Comparison of ENCODE assay signal across 11 cellular contexts in the genomic region with DNA sequence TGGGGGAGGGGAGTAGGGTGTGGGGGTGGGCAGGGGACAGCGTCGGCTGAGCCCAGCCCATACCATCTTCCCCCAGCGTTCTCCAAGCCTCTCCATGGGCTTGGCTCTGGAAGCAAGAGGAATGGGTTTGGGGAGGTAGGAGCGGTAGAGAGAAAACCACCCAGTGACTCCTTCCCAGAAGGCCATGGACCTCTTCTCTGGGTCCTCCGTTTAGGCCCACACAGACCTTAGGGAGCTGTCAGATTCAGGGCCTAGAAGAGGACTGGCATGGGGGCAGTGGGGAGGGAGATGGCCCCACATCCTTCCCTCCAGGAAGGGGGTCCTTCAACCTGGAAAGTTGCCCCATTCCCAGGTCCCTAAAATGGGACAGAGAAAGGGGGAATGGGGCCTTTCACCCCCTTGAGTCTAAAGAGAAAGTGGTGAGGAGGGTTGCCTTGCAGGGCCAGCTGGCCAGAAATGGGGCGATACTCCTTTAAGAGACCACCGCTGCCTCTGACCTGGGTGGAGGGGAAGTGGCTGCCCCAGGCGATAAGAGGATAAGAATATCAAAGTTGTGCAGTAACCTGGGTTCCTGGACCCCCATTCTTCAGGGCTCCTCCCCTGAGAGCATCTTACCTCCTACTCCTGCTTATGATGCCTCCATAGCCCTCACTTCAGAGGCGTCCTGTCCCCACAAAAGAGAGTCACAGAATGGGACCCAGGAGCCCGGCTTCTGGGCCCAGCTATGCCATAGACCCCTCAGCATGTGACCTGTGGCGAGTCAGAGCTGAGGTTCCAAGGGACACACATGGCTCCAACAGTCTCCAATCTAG. TPM values are rescaled to one million over a fixed set of nuclear protein-coding genes. Genes with fewer than 3 reads are reported as not detected.
DNase-seq lines count a peak whose midpoint lies in the region; ATAC-seq, FAIRE-seq and TF ChIP-seq lines count a peak whose summit lies in the region.
"Had no signal": no experiment of that assay in that cellular context is flagged by ENCODE, and none has a peak within 500 bp of the region (broad histone marks: within the 10 kb centered on the region; RNA-seq: fewer than 3 reads in every experiment).

No MANE protein-coding gene starts in this region.

- peaks cover 90% of the 10 kb centered on the region for H3K79me2 ChIP-seq in GM12878 (ENCODE audit: control insufficient read depth, insufficient read depth, low read length)

- RAD21 ChIA-PET in GM12878 (lab: Charles Lee; ENCODE audit: unreplicated experiment) = interaction anchor here (1.0 to 18.1 kb wide), 6 partner anchors 9 to 380 kb away, joined by 3 to 323 read pairs (median 6); a partner anchor contains a TSS

- CTCF ChIA-PET in GM12878 (lab: Yijun Ruan, JAX) = interaction anchor here (0.6 to 3.2 kb wide), 5 partner anchors 11 to 84 kb away, joined by 3 to 28 read pairs (median 10); a partner anchor contains a TSS

- TF ChIP-seq CTCF in GM12865 (IDR thresholded peaks at IDR 0.05; ENCODE audit: insufficient read depth, low read depth, low read length, missing control alignments) (no peak), GM12878 (IDR thresholded peaks at IDR 0.05 in 2 of 3, conservative IDR thresholded peaks at IDR 0.05 in 1 of 3; ENCODE audit: control insufficient read depth in 2 of 3, extremely low read depth in 1 of 3, insufficient read depth in 1 of 3, low read depth in 3 of 3, low read length in 3 of 3) (no peak)

- in situ Hi-C loops in GM12878 (cut with MboI) = loop anchor here (10.0 kb wide), 1 partner anchor 1501 kb away; no protein-coding TSS in a partner anchor

- no peak for TF ChIP-seq RAD21 in GM12878 (IDR thresholded peaks at IDR 0.05; ENCODE audit: insufficient read depth, low read depth, low read length)

- H3K9me3 ChIP-seq in GM12878 (replicated peaks; ENCODE audit: control insufficient read depth, insufficient read depth, low read length) = no peaks in the 10 kb centered on the region; the same call in 2 of the 3 replicates
- H3K9me3 ChIP-seq: heart left ventricle had no signal

- TF ChIP-seq POLR2A in GM12878 (IDR thresholded peaks at IDR 0.05; ENCODE audit: low read depth, low read length) = no peak

- intact Hi-C loops in GM12878 (cut with micrococcal nuclease; ENCODE audit: unreplicated experiment) = no loop called here

- FAIRE-seq in GM12878 (lab: Jason Lieb, UNC) = no peak
- FAIRE-seq: G401.6 had no signal

- TF ChIP-seq EP300 in GM12878 (IDR thresholded peaks at IDR 0.05; ENCODE audit: borderline replicate concordance in 1 of 2, control insufficient read depth in 1 of 2, low read depth in 2 of 2, low read length in 2 of 2) = no peak

- no TSS peak for BruUV-seq in GM12878 (replicated peaks; lab: Mats Ljungman, UMichigan)

- POLR2A ChIA-PET in GM12878 (lab: Charles Lee) = interaction anchor here (0.6 to 18.5 kb wide), 6 partner anchors 10 to 83 kb away, joined by 3 to 373 read pairs (median 6); a partner anchor contains a TSS

- H3K27ac ChIP-seq in GM12878 (ENCODE audit: control insufficient read depth, insufficient read depth) (peak overlapping the region; percentile 100), rectal smooth muscle tissue (ENCODE audit: low read depth, low read length) (no peak overlapping the region)

- H4K20me1 ChIP-seq in GM12878 (ENCODE audit: control insufficient read depth, insufficient read depth) = no peaks in the 10 kb centered on the region; the same call in 1 of the 2 replicates

- peak overlapping the region; percentile 99 for H3K4me2 ChIP-seq in GM12878 (ENCODE audit: control insufficient read depth, insufficient read depth)

- no peaks in the 10 kb centered on the region for H3K27me3 ChIP-seq in GM12878 (replicated peaks in 1 of 2; ENCODE audit: control insufficient read depth in 2 of 2, insufficient read depth in 2 of 2, low read length in 1 of 2)
- no peaks in the 10 kb centered on the region for H3K27me3 ChIP-seq in rectal smooth muscle tissue (ENCODE audit: control insufficient read depth, insufficient read depth, low read length)

- H3K4me3 ChIP-seq in GM12865 (ENCODE audit: low read depth, low read length) (peak overlapping the region; percentile 94), GM12878 (peak overlapping the region; percentile 83), rectal smooth muscle tissue (ENCODE audit: low read length) (peak overlapping the region; percentile 31)

- ATAC-seq in GM12878 = no peak
- ATAC-seq: heart left ventricle had no signal

- H2AFZ ChIP-seq in GM12878 (ENCODE audit: control insufficient read depth, low read depth, low read length) = no peak overlapping the region

- SMC1A ChIA-PET in GM12878 (lab: Charles Lee; ENCODE audit: uncharacterized antibody, unreplicated experiment) = interaction anchor here (1.2 to 8.6 kb wide), 4 partner anchors 10 to 82 kb away, joined by 6 to 143 read pairs (median 8); a partner anchor contains a TSS

- H3K4me1 ChIP-seq in GM12878 (ENCODE audit: control insufficient read depth, insufficient read depth, low read length) (peaks cover 42% of the 10 kb centered on the region), rectal smooth muscle tissue (ENCODE audit: control insufficient read depth, insufficient read depth, low read length) (peaks cover 13% of the 10 kb centered on the region)

- H3K36me3 ChIP-seq in GM12878 (ENCODE audit: control insufficient read depth in 2 of 2, insufficient read depth in 2 of 2, low read length in 1 of 2) (peaks cover 6 to 14% of the 10 kb centered on the region in 2 experiments), rectal smooth muscle tissue (ENCODE audit: control insufficient read depth, insufficient read depth, low read length) (no peaks in the 10 kb centered on the region)

- WGBS in GM12878 (ENCODE audit: insufficient coverage, insufficient replicate concordance, low lambda C conversion rate, missing lambda C conversion rate) = 0% methylated on average over 9 of the region's 11 CpGs

- DNase-seq in GM12865 (ENCODE audit: low read depth) (peak; percentile 61), NAMALWA (ENCODE audit: low spot score) (peak; percentile 67), GM12878 (ENCODE audit: low read depth, low spot score) (no peak), NCI-H1930 (lab: John Stamatoyannopoulos, UW) (no peak), NCI-H1436 (lab: John Stamatoyannopoulos, UW) (no peak), NCI-H146 treated with DMSO at 0.1 percent for 48 hours (lab: John Stamatoyannopoulos, UW; ENCODE audit: unreplicated experiment) (no peak), NCI-H2107 (lab: John Stamatoyannopoulos, UW) (no peak)
- DNase-seq: NCI-H1105 treated with DMSO at 0.1 percent for 48 hours had no signal

- H3K9ac ChIP-seq in GM12878 (ENCODE audit: control insufficient read depth, insufficient read depth, low read length) = peak overlapping the region; percentile 100
- no peak overlapping the region for H3K9ac ChIP-seq in rectal smooth muscle tissue (ENCODE audit: low read length)

RNA-seq across cellular contexts. Expression of a gene that starts 5.0 kb away (rescaled TPM):
- total RNA-seq in GM12878 (2013; cell fraction: nucleolus; rRNA removed) = 52.4 and 53.8 TPM in 2 replicates
- total RNA-seq in GM12878 (2014; rRNA removed) (5.6 and 5.7 TPM in 2 replicates), GM12878 (2014; rRNA removed; fragmentation: Illumina TruSeq; extraction: Trizol) (2.8 and 3.6 TPM in 2 replicates), GM12878 (2021) (6.5 and 8.8 TPM in 2 replicates)
- polyA plus RNA-seq in GM12878 (2011; ENCODE audit: low read depth) = 5.7 TPM
- polyA plus RNA-seq in GM12878 (2011; rRNA removed) (11.6 and 16.4 TPM in 2 replicates), GM12878 (2014; fragmentation: Illumina TruSeq; extraction: Trizol) (1.2 and 4.2 TPM in 2 replicates), GM12878 (2014; fragmentation: Nextera tagmentation; extraction: Ambion mirVana) (under 1 TPM in 1 of 2 experiments, not detected in 1; 0.58 TPM), GM12878 (2014; rRNA removed) (8.5 and 10.9 TPM in 2 replicates), GM12878 (2016; fragmentation: Nextera tagmentation; extraction: Ambion mirVana) (1 to 10 TPM; 2.2 to 3.2 TPM)
- 12.2 and 16.5 TPM in 2 replicates for polyA plus RNA-seq in GM12878 (2011; cell fraction: cytosol; rRNA removed)
- 164 and 168 TPM in 2 replicates for polyA plus RNA-seq in GM12878 (2011; cell fraction: nucleus; rRNA removed)
- 9.8 and 14.2 TPM in 2 replicates for polyA plus RNA-seq in GM12878 (2012)
- 7.2 and 17.1 TPM in 2 replicates for polyA minus RNA-seq in GM12878 (2011; rRNA and poly(A)+ RNA removed)
- polyA minus RNA-seq in GM12878 (2011; cell fraction: cytosol; rRNA and poly(A)+ RNA removed) = 6.4 and 6.7 TPM in 2 replicates
- 16.2 and 33.3 TPM in 2 replicates for polyA minus RNA-seq in GM12878 (2011; cell fraction: nucleus; rRNA and poly(A)+ RNA removed)

RNA-seq across cellular contexts. Expression of a gene that starts 18.4 kb away (rescaled TPM):
- total RNA-seq in GM12878 (2013; cell fraction: nucleolus; rRNA removed) = 8.8 and 9.5 TPM in 2 replicates
- total RNA-seq in GM12878 (2014; rRNA removed) = 87.9 and 92.8 TPM in 2 replicates
- 70.4 and 83.8 TPM in 2 replicates for total RNA-seq in GM12878 (2014; rRNA removed; fragmentation: Illumina TruSeq; extraction: Trizol)
- total RNA-seq in GM12878 (2021) = 87.0 and 93.2 TPM in 2 replicates
- polyA plus RNA-seq in GM12878 (2011; ENCODE audit: low read depth) = 90.2 TPM
- 230 and 240 TPM in 2 replicates for polyA plus RNA-seq in GM12878 (2011; rRNA removed)
- 105 and 107 TPM in 2 replicates for polyA plus RNA-seq in GM12878 (2011; cell fraction: cytosol; rRNA removed)
- polyA plus RNA-seq in GM12878 (2011; cell fraction: nucleus; rRNA removed) = 61.5 and 64.9 TPM in 2 replicates
- polyA plus RNA-seq in GM12878 (2012) = 88.7 and 95.3 TPM in 2 replicates
- polyA plus RNA-seq in GM12878 (2014; fragmentation: Illumina TruSeq; extraction: Trizol) = 98.9 and 112 TPM in 2 replicates
- polyA plus RNA-seq in GM12878 (2014; fragmentation: Nextera tagmentation; extraction: Ambion mirVana) = 100 to 1,000 TPM; 148 to 293 TPM
- polyA plus RNA-seq in GM12878 (2014; rRNA removed) = 94.9 and 102 TPM in 2 replicates
- 100 to 1,000 TPM; 143 to 159 TPM for polyA plus RNA-seq in GM12878 (2016; fragmentation: Nextera tagmentation; extraction: Ambion mirVana)
- 60.9 and 80.0 TPM in 2 replicates for polyA minus RNA-seq in GM12878 (2011; rRNA and poly(A)+ RNA removed)
- 11.5 and 19.8 TPM in 2 replicates for polyA minus RNA-seq in GM12878 (2011; cell fraction: cytosol; rRNA and poly(A)+ RNA removed)
- 5.6 and 14.2 TPM in 2 replicates for polyA minus RNA-seq in GM12878 (2011; cell fraction: nucleus; rRNA and poly(A)+ RNA removed)

RNA-seq across cellular contexts. Expression of a gene that starts 52.9 kb away (rescaled TPM):
- not detected in 2 replicates for total RNA-seq in GM12878 (2013; cell fraction: nucleolus; rRNA removed)
- total RNA-seq in GM12878 (2014; rRNA removed) = 0.05 and 0.06 TPM in 2 replicates
- 0.09 and 0.13 TPM in 2 replicates for total RNA-seq in GM12878 (2014; rRNA removed; fragmentation: Illumina TruSeq; extraction: Trizol)
- 0.08 and 0.23 TPM in 2 replicates for total RNA-seq in GM12878 (2021)
- polyA plus RNA-seq in GM12878 (2011; ENCODE audit: low read depth) = not detected
- 0.35 and 0.49 TPM in 2 replicates for polyA plus RNA-seq in GM12878 (2011; rRNA removed)
- polyA plus RNA-seq in GM12878 (2011; cell fraction: cytosol; rRNA removed) = 0.33 and 0.45 TPM in 2 replicates
- 0.10 and 0.19 TPM in 2 replicates for polyA plus RNA-seq in GM12878 (2011; cell fraction: nucleus; rRNA removed)
- 0.08 TPM in 1 of 2 replicates, not detected in the other for polyA plus RNA-seq in GM12878 (2012)
- polyA plus RNA-seq in GM12878 (2014; fragmentation: Illumina TruSeq; extraction: Trizol) = 0.10 TPM in 1 of 2 replicates, not detected in the other
- under 1 TPM; 0.10 to 0.26 TPM for polyA plus RNA-seq in GM12878 (2014; fragmentation: Nextera tagmentation; extraction: Ambion mirVana)
- 0.14 TPM in 2 replicates for polyA plus RNA-seq in GM12878 (2014; rRNA removed)
- polyA plus RNA-seq in GM12878 (2016; fragmentation: Nextera tagmentation; extraction: Ambion mirVana) = under 1 TPM; 0.09 to 0.17 TPM
- polyA minus RNA-seq in GM12878 (2011; rRNA and poly(A)+ RNA removed) = 0.15 and 0.37 TPM in 2 replicates
- not detected in 2 replicates for polyA minus RNA-seq in GM12878 (2011; cell fraction: cytosol; rRNA and poly(A)+ RNA removed)
- polyA minus RNA-seq in GM12878 (2011; cell fraction: nucleus; rRNA and poly(A)+ RNA removed) = not detected in 2 replicates

Comparison
In these comparisons a context has a peak if more than half of its experiments do, and no peak if none do; other contexts are left out.
1. DNase-seq: peak in GM12865 (single experiment) and NAMALWA (single experiment); none in GM12878 (single experiment), NCI-H1930 (0 of 2), NCI-H1436 (single experiment), NCI-H146 treated with DMSO at 0.1 percent for 48 hours (single experiment) and NCI-H2107 (single experiment).
2. H3K4me3 ChIP-seq: peak in every context shown above with its lines; median percentile 94 in GM12865; 83 in GM12878; 31 in rectal smooth muscle tissue.